Comparison of ENCODE assay signal across 1 cellular context in genomic region chr7:128190051-128190640, GRCh38.
TF ChIP-seq lines count a peak whose summit lies in the region.

No MANE protein-coding gene starts in this region.

TF ChIP-seq in WTC11, 78 proteins besides CTCF, POLR2A, EP300 and RAD21 (continued from another document):
- TF ChIP-seq ZNF512 (CRISPR knock-in tag; IDR thresholded peaks at IDR 0.05; ENCODE audit: borderline replicate concordance) (no peak), ESRRA (CRISPR knock-in tag; IDR thresholded peaks at IDR 0.05; ENCODE audit: borderline replicate concordance) (no peak), ATF1 (CRISPR knock-in tag; IDR thresholded peaks at IDR 0.05) (no peak), CREB1 (CRISPR knock-in tag; IDR thresholded peaks at IDR 0.05) (no peak), RORB (CRISPR knock-in tag; IDR thresholded peaks at IDR 0.05) (no peak), NR3C1 (CRISPR knock-in tag; conservative IDR thresholded peaks at IDR 0.05; ENCODE audit: low read depth) (no peak), E2F1 (CRISPR knock-in tag; IDR thresholded peaks at IDR 0.05) (no peak), MXD4 (CRISPR knock-in tag; IDR thresholded peaks at IDR 0.05; ENCODE audit: borderline replicate concordance) (no peak), USF1 (CRISPR knock-in tag; IDR thresholded peaks at IDR 0.05) (no peak), ERG (CRISPR knock-in tag; IDR thresholded peaks at IDR 0.05) (no peak), IRF1 (CRISPR knock-in tag; IDR thresholded peaks at IDR 0.05) (no peak), ZNF317 (CRISPR knock-in tag; IDR thresholded peaks at IDR 0.05; ENCODE audit: borderline replicate concordance, low read depth) (no peak)
- TF ChIP-seq, protein P1, sequence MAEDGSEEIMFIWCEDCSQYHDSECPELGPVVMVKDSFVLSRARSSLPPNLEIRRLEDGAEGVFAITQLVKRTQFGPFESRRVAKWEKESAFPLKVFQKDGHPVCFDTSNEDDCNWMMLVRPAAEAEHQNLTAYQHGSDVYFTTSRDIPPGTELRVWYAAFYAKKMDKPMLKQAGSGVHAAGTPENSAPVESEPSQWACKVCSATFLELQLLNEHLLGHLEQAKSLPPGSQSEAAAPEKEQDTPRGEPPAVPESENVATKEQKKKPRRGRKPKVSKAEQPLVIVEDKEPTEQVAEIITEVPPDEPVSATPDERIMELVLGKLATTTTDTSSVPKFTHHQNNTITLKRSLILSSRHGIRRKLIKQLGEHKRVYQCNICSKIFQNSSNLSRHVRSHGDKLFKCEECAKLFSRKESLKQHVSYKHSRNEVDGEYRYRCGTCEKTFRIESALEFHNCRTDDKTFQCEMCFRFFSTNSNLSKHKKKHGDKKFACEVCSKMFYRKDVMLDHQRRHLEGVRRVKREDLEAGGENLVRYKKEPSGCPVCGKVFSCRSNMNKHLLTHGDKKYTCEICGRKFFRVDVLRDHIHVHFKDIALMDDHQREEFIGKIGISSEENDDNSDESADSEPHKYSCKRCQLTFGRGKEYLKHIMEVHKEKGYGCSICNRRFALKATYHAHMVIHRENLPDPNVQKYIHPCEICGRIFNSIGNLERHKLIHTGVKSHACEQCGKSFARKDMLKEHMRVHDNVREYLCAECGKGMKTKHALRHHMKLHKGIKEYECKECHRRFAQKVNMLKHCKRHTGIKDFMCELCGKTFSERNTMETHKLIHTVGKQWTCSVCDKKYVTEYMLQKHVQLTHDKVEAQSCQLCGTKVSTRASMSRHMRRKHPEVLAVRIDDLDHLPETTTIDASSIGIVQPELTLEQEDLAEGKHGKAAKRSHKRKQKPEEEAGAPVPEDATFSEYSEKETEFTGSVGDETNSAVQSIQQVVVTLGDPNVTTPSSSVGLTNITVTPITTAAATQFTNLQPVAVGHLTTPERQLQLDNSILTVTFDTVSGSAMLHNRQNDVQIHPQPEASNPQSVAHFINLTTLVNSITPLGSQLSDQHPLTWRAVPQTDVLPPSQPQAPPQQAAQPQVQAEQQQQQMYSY (CRISPR knock-in tag; IDR thresholded peaks at IDR 0.05): no peak
- TF ChIP-seq, protein P2, sequence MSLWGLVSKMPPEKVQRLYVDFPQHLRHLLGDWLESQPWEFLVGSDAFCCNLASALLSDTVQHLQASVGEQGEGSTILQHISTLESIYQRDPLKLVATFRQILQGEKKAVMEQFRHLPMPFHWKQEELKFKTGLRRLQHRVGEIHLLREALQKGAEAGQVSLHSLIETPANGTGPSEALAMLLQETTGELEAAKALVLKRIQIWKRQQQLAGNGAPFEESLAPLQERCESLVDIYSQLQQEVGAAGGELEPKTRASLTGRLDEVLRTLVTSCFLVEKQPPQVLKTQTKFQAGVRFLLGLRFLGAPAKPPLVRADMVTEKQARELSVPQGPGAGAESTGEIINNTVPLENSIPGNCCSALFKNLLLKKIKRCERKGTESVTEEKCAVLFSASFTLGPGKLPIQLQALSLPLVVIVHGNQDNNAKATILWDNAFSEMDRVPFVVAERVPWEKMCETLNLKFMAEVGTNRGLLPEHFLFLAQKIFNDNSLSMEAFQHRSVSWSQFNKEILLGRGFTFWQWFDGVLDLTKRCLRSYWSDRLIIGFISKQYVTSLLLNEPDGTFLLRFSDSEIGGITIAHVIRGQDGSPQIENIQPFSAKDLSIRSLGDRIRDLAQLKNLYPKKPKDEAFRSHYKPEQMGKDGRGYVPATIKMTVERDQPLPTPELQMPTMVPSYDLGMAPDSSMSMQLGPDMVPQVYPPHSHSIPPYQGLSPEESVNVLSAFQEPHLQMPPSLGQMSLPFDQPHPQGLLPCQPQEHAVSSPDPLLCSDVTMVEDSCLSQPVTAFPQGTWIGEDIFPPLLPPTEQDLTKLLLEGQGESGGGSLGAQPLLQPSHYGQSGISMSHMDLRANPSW (CRISPR knock-in tag; conservative IDR thresholded peaks at IDR 0.05; ENCODE audit: low read depth): no peak
